In genomic region chr4:26819026-26819425, GRCh38 we compare ENCODE assay signal across 1 cellular context.
TF ChIP-seq lines count a peak whose summit lies in the region.

No MANE protein-coding gene starts in this region.

TF ChIP-seq in GM23338, 12 proteins besides CTCF, POLR2A, EP300 and RAD21 (continued from another document):
- TF ChIP-seq NANOG (IDR thresholded peaks at IDR 0.05; ENCODE audit: borderline replicate concordance) (no peak), JUNB (IDR thresholded peaks at IDR 0.05; ENCODE audit: unreplicated experiment) (no peak), EZH2phosphoT487 (IDR thresholded peaks at IDR 0.05; ENCODE audit: unreplicated experiment) (no peak), REST (IDR thresholded peaks at IDR 0.05; ENCODE audit: unreplicated experiment) (no peak), EZH2 (IDR thresholded peaks at IDR 0.05; ENCODE audit: low read depth, unreplicated experiment) (no peak), STAT1 (IDR thresholded peaks at IDR 0.05; ENCODE audit: unreplicated experiment) (no peak), ZNF462 (CRISPR knock-in tag; IDR thresholded peaks at IDR 0.05) (peak; percentile 24; the same call in 1 of the 2 replicates), ZNF331 (CRISPR knock-in tag; IDR thresholded peaks at IDR 0.05; ENCODE audit: low read depth) (no peak)
